In genomic region chr11:134277176-134278001, GRCh38 we compare ENCODE assay signal across 11 cellular contexts. TPM values are rescaled to one million over a fixed set of nuclear protein-coding genes. Genes with fewer than 3 reads are reported as not detected.
DNase-seq lines count a peak whose midpoint lies in the region; ATAC-seq, FAIRE-seq and TF ChIP-seq lines count a peak whose summit lies in the region.
"Had no signal": no experiment of that assay in that cellular context is flagged by ENCODE, and none has a peak within 500 bp of the region (broad histone marks: within the 10 kb centered on the region; RNA-seq: fewer than 3 reads in every experiment).

No MANE protein-coding gene starts in this region.

- no peak overlapping the region for H4K5ac ChIP-seq in H9 (ENCODE audit: insufficient read length, low read depth, low read length)

- no peak overlapping the region for H4K8ac ChIP-seq in H9 (replicated peaks; ENCODE audit: insufficient read length, low read depth, low read length)

- H3K4me1 Mint-ChIP-seq in H9: peaks cover 30 to 36% of the 10 kb centered on the region in 2 experiments
- peaks cover 15% of the 10 kb centered on the region for H3K4me1 Mint-ChIP-seq in mesothelial cell of epicardium

- H3K4me1 ChIP-seq in ACC112 (ENCODE audit: control insufficient read depth, insufficient read depth, low read length, unreplicated experiment) (no peaks in the 10 kb centered on the region), H9 (ENCODE audit: insufficient read depth, low read length) (0 out of 2 replicates have a peak, but pooled peaks cover 2% of the 10 kb centered on the region)

- H4K91ac ChIP-seq in H9 (ENCODE audit: insufficient read length, low read depth, low read length): no peak overlapping the region

- no peak overlapping the region for H3K56ac ChIP-seq in H9 (ENCODE audit: insufficient read length, low read depth, low read length)

- H3K36me3 Mint-ChIP-seq in H9 (ENCODE audit: insufficient read depth in 1 of 3, low read depth in 3 of 3): peaks cover 7 to 13% (median 8%) of the 10 kb centered on the region in 3 experiments; a peak in 6 of 7 replicates
- H3K36me3 Mint-ChIP-seq in mesothelial cell of epicardium: no peaks in the 10 kb centered on the region

- WGBS in H9 (ENCODE audit: extremely low coverage, insufficient read length, low lambda C conversion rate): no CpG with 5 or more reads among the region's 36 CpGs

- no peak overlapping the region for H2BK12ac ChIP-seq in H9 (ENCODE audit: insufficient read length, low read depth, low read length)

- DNase-seq in H9 (peak; percentile 52), bronchial epithelial cell (ENCODE audit: low read depth) (no peak), mesothelial cell of epicardium (ENCODE audit: low spot score in 2 of 2, unreplicated experiment in 2 of 2) (peak in 1 of 2 experiments; percentile 26), AG08396 (ENCODE audit: low spot score) (no peak), occipital lobe (lab: John Stamatoyannopoulos, UW) (no peak)
- DNase-seq: mucosa of descending colon had no signal

- no peak for FAIRE-seq in bronchial epithelial cell (lab: Jason Lieb, UNC)

- peaks cover 15% of the 10 kb centered on the region for H3K27me3 Mint-ChIP-seq in H9 (ENCODE audit: low read depth)
- peaks cover 86% of the 10 kb centered on the region for H3K27me3 Mint-ChIP-seq in mesothelial cell of epicardium (ENCODE audit: low read depth)

- no peak overlapping the region for H3K18ac ChIP-seq in H9 (ENCODE audit: insufficient read length, low read depth, low read length)

- no peaks in the 10 kb centered on the region for H3K79me2 ChIP-seq in ACC112 (ENCODE audit: control insufficient read depth, insufficient read depth, low read length, unreplicated experiment)
- peaks cover 7% of the 10 kb centered on the region; the same call in 1 of the 2 replicates for H3K79me2 ChIP-seq in H9 (ENCODE audit: insufficient read depth, low read length)

- no peak overlapping the region for H3K4me3 ChIP-seq in ACC112 (ENCODE audit: low read depth, low read length)
- H3K4me3 ChIP-seq in bronchial epithelial cell (ENCODE audit: low read depth, low read length): peak overlapping the region; percentile 54
- H3K4me3 ChIP-seq: mucosa of descending colon had no signal

- no peak overlapping the region for H2BK15ac ChIP-seq in H9 (ENCODE audit: low read depth, low read length)

- H3K27ac Mint-ChIP-seq in H9 (no peak overlapping the region; a peak in 2 of 7 replicates), mesothelial cell of epicardium (no peak overlapping the region)

- H3K14ac ChIP-seq in H9 (ENCODE audit: insufficient read depth, low read length): no peak overlapping the region

- H3K23me2 ChIP-seq in H9 (ENCODE audit: insufficient read length, low read depth, low read length, poor library complexity, severe bottlenecking): peaks cover 21% of the 10 kb centered on the region

- H2AFZ ChIP-seq in ACC112 (ENCODE audit: low read length, unreplicated experiment) (peak overlapping the region; percentile 12), H9 (ENCODE audit: low read length) (no peak overlapping the region)

- H3K9me3 ChIP-seq in H9 (ENCODE audit: control insufficient read depth, low read depth, low read length): no peaks in the 10 kb centered on the region
- H3K9me3 ChIP-seq: mucosa of descending colon had no signal

- H3K27ac ChIP-seq in ACC112 (ENCODE audit: low read depth, low read length) (no peak overlapping the region), H9 (ENCODE audit: insufficient read length, low read depth, low read length) (no peak overlapping the region)
- H3K27ac ChIP-seq: epithelial cell of prostate had no signal

- no peak overlapping the region for H2BK5ac ChIP-seq in H9 (ENCODE audit: insufficient read length, low read length)

- H3K4me3 Mint-ChIP-seq in H9 (peak overlapping the region; percentile 89 to 96), mesothelial cell of epicardium (peak overlapping the region; percentile 63)

- ATAC-seq in GM21786 (IDR thresholded peaks at IDR 0.05; ENCODE audit: unreplicated experiment): no peak
- no peak for ATAC-seq in GM21360 (IDR thresholded peaks at IDR 0.05; ENCODE audit: unreplicated experiment)

- no peak overlapping the region for H2BK20ac ChIP-seq in H9 (ENCODE audit: low read depth, low read length, poor library complexity, severe bottlenecking)

- H3K4ac ChIP-seq in H9 (ENCODE audit: low read depth, low read length): no peak overlapping the region

- no peak overlapping the region for H2AK5ac ChIP-seq in H9 (ENCODE audit: insufficient read length, low read length)

- H3K36me3 ChIP-seq in ACC112 (ENCODE audit: insufficient read depth, low read length) (no peaks in the 10 kb centered on the region), bronchial epithelial cell (ENCODE audit: control insufficient read depth, insufficient read depth, low read length) (no peaks in the 10 kb centered on the region)

- peak overlapping the region; percentile 86 for H3K4me2 ChIP-seq in H9 (ENCODE audit: insufficient read depth, insufficient read length, low read length)

- no peaks in the 10 kb centered on the region for H4K20me1 ChIP-seq in H9 (ENCODE audit: control insufficient read depth, insufficient read depth, insufficient read length)

- no peak overlapping the region for H3T11ph ChIP-seq in H9 (ENCODE audit: low read length)

- no peaks in the 10 kb centered on the region for H3K79me1 ChIP-seq in H9 (ENCODE audit: insufficient read depth, low read depth, low read length, poor library complexity, severe bottlenecking)

- H3K23ac ChIP-seq in H9 (ENCODE audit: insufficient read length, low read depth, low read length): no peak overlapping the region

- peaks cover 0 to 4% of the 10 kb centered on the region in 2 experiments; a peak in 3 of 5 replicates for H3K9me3 Mint-ChIP-seq in H9
- peaks cover 3% of the 10 kb centered on the region for H3K9me3 Mint-ChIP-seq in mesothelial cell of epicardium

- TF ChIP-seq CTCF in H9 (conservative IDR thresholded peaks at IDR 0.05) (peak; percentile 27; the same call in 2 of the 3 replicates), bronchial epithelial cell (IDR thresholded peaks at IDR 0.05; ENCODE audit: insufficient read depth, low read length, severe bottlenecking) (no peak), mesothelial cell of epicardium (IDR thresholded peaks at IDR 0.05; ENCODE audit: unreplicated experiment) (no peak)

- H3K9ac ChIP-seq in H9 (ENCODE audit: extremely low read depth, insufficient read length, low read length): no peak overlapping the region

- H2BK120ac ChIP-seq in H9 (ENCODE audit: low read depth, low read length, poor library complexity, severe bottlenecking): no peak overlapping the region

- H3K27me3 ChIP-seq in ACC112 (ENCODE audit: insufficient read depth, low read length) (peaks cover 75% of the 10 kb centered on the region), H9 (ENCODE audit: insufficient read depth, low read length) (no peaks in the 10 kb centered on the region), bronchial epithelial cell (ENCODE audit: control insufficient read depth, insufficient read depth, low read length) (no peaks in the 10 kb centered on the region)

RNA-seq across cellular contexts. Expression of gene GLB1L3, which starts 1.2 kb away (rescaled TPM):
- total RNA-seq in H9 (2021) (11.2 and 11.7 TPM in 2 replicates), bronchial epithelial cell (1.7 and 2.1 TPM in 2 replicates), mesothelial cell of epicardium (not detected in 3 replicates), occipital lobe (0.47 TPM)
- total RNA-seq: M059J had no signal

RNA-seq across cellular contexts. Expression of gene ACAD8, which starts 24.0 kb away (rescaled TPM):
- total RNA-seq in H9 (2021): 43.3 and 46.8 TPM in 2 replicates
- total RNA-seq in bronchial epithelial cell: 13.3 and 17.9 TPM in 2 replicates
- 23.1 to 24.4 TPM (median 23.1 TPM) in 3 replicates for total RNA-seq in mesothelial cell of epicardium
- 28.7 TPM for total RNA-seq in occipital lobe

RNA-seq across cellular contexts. Expression of gene THYN1, which starts 24.2 kb away (rescaled TPM):
- total RNA-seq in H9 (2021): 97.0 and 101 TPM in 2 replicates
- 34.3 and 60.3 TPM in 2 replicates for total RNA-seq in bronchial epithelial cell
- total RNA-seq in mesothelial cell of epicardium: 34.2 to 38.6 TPM (median 34.9 TPM) in 3 replicates
- 41.5 TPM for total RNA-seq in occipital lobe

RNA-seq across cellular contexts. Expression of gene VPS26B, which starts 52.9 kb away (rescaled TPM):
- total RNA-seq in H9 (2021): 27.5 and 28.1 TPM in 2 replicates
- 19.1 and 19.2 TPM in 2 replicates for total RNA-seq in bronchial epithelial cell
- 42.4 to 47.8 TPM (median 43.9 TPM) in 3 replicates for total RNA-seq in mesothelial cell of epicardium
- 61.9 TPM for total RNA-seq in occipital lobe

RNA-seq across cellular contexts. Expression of gene NCAPD3, which starts 53.6 kb away (rescaled TPM):
- total RNA-seq in H9 (2021) (52.2 and 53.1 TPM in 2 replicates), bronchial epithelial cell (4.2 and 5.1 TPM in 2 replicates), mesothelial cell of epicardium (25.4 to 30.9 TPM (median 30.0 TPM) in 3 replicates), occipital lobe (11.4 TPM)
